In the genomic region with DNA sequence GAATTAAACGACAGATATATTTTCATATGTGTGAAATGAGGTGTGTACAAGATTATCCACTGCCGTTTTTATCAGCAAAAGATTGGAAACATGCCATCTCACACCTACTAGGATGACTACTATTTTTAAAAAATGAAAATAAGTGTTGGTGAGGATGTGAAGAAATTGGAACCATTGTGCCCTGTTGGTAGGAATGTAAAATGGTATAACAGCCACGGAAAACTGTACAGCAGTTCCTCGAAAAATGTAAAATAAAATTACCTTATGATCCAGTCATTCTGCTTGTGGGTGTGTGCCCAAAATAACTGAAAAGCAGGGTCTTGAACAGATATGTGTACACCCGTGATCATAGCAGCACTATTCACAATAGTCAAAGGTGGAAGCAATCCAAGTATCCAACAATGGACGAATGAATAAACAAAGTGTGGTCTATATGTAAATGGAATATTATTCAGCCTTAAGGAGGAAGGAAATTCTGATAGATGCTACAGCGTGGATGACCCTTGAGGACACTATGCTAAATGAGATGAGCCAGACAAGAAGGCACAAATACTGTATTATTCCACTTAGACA, we compare ENCODE assay signal across 23 cellular contexts. TPM values are rescaled to one million over a fixed set of nuclear protein-coding genes. Genes with fewer than 3 reads are reported as not detected.
DNase-seq lines count a peak whose midpoint lies in the region; ATAC-seq, FAIRE-seq and TF ChIP-seq lines count a peak whose summit lies in the region.
"Had no signal": no experiment of that assay in that cellular context is flagged by ENCODE, and none has a peak within 500 bp of the region (broad histone marks: within the 10 kb centered on the region; RNA-seq: fewer than 3 reads in every experiment).

No MANE protein-coding gene starts in this region.

- H2BK5ac ChIP-seq in H9 (ENCODE audit: insufficient read length, low read length) = no peak overlapping the region

- no peak overlapping the region for H3K27ac ChIP-seq in astrocyte (ENCODE audit: low read depth, low read length)
- H3K27ac ChIP-seq in H9 (ENCODE audit: insufficient read length, low read depth, low read length) = no peak overlapping the region
- H3K27ac ChIP-seq: pancreas, sigmoid colon, uterus had no signal

- H3K4ac ChIP-seq in H9 (ENCODE audit: low read depth, low read length) = no peak overlapping the region

- H4K91ac ChIP-seq in H9 (ENCODE audit: insufficient read length, low read depth, low read length) = no peak overlapping the region

- no peak overlapping the region for H3K9ac ChIP-seq in astrocyte (ENCODE audit: low read length)
- no peak overlapping the region for H3K9ac ChIP-seq in H9 (ENCODE audit: extremely low read depth, insufficient read length, low read length)

- no peak overlapping the region for H2BK15ac ChIP-seq in H9 (ENCODE audit: low read depth, low read length)

- no peak for FAIRE-seq in astrocyte (lab: Jason Lieb, UNC)
- FAIRE-seq: GM12891, pancreas had no signal

- H3K14ac ChIP-seq in H9 (ENCODE audit: insufficient read depth, low read length) = no peak overlapping the region

- peaks cover 12% of the 10 kb centered on the region for H3K27me3 Mint-ChIP-seq in HFFc6 (ENCODE audit: insufficient read depth)
- H3K27me3 Mint-ChIP-seq in astrocyte (ENCODE audit: low read depth, unreplicated experiment) = no peaks in the 10 kb centered on the region
- peaks cover 9% of the 10 kb centered on the region for H3K27me3 Mint-ChIP-seq in H9 (ENCODE audit: low read depth)

- H2AFZ ChIP-seq in astrocyte (ENCODE audit: low read depth, low read length) (no peak overlapping the region), H9 (ENCODE audit: low read length) (no peak overlapping the region)

- no peaks in the 10 kb centered on the region for H3K36me3 ChIP-seq in astrocyte (ENCODE audit: insufficient read depth, low read length)
- H3K36me3 ChIP-seq: pancreas, sigmoid colon, uterus had no signal

- H3K56ac ChIP-seq in H9 (ENCODE audit: insufficient read length, low read depth, low read length) = no peak overlapping the region

- H2BK120ac ChIP-seq in H9 (ENCODE audit: low read depth, low read length, poor library complexity, severe bottlenecking) = no peak overlapping the region

- H3K4me3 ChIP-seq in astrocyte (ENCODE audit: insufficient read depth, low read depth, low read length) = no peak overlapping the region
- H3K4me3 ChIP-seq: pancreas, sigmoid colon, uterus had no signal

- H3K4me1 ChIP-seq in astrocyte (ENCODE audit: insufficient read depth, low read length) (peaks cover 9% of the 10 kb centered on the region), H9 (ENCODE audit: insufficient read depth, low read length) (no peaks in the 10 kb centered on the region; the same call in 1 of the 2 replicates)

- H3K79me2 ChIP-seq in astrocyte (ENCODE audit: insufficient read depth, low read length) (no peaks in the 10 kb centered on the region), H9 (ENCODE audit: insufficient read depth, low read length) (no peaks in the 10 kb centered on the region)

- H3K9me3 Mint-ChIP-seq in HFFc6 (peaks cover 12% of the 10 kb centered on the region), astrocyte (ENCODE audit: unreplicated experiment) (no peaks in the 10 kb centered on the region), H9 (peaks cover 3 to 11% of the 10 kb centered on the region in 2 experiments; a peak in 2 of 5 replicates)

- H3K36me3 Mint-ChIP-seq in HFFc6 (ENCODE audit: low read depth) (peaks cover 12% of the 10 kb centered on the region), astrocyte (ENCODE audit: low read depth, unreplicated experiment) (no peaks in the 10 kb centered on the region), H9 (ENCODE audit: insufficient read depth in 1 of 3, low read depth in 3 of 3) (peaks cover 0 to 7% (median 2%) of the 10 kb centered on the region in 3 experiments; a peak in 3 of 7 replicates)

- H3K4me1 Mint-ChIP-seq in HFFc6 (ENCODE audit: low read depth) (peaks cover 46% of the 10 kb centered on the region), astrocyte (ENCODE audit: low read depth, unreplicated experiment) (peaks cover 22% of the 10 kb centered on the region), H9 (peaks cover 20 to 21% of the 10 kb centered on the region in 2 experiments)

- H3K9me3 ChIP-seq in astrocyte (ENCODE audit: insufficient read depth, low read depth, low read length) (peaks cover 5% of the 10 kb centered on the region), H9 (ENCODE audit: control insufficient read depth, low read depth, low read length) (no peaks in the 10 kb centered on the region)
- H3K9me3 ChIP-seq: pancreas, sigmoid colon, uterus had no signal

- H3K4me2 ChIP-seq in astrocyte (ENCODE audit: low read length) = no peak overlapping the region
- no peak overlapping the region for H3K4me2 ChIP-seq in H9 (ENCODE audit: insufficient read depth, insufficient read length, low read length)

- DNase-seq in HFFc6 (no peak), astrocyte (ENCODE audit: low read depth) (no peak), foreskin melanocyte (peak; percentile 94), superior temporal gyrus (ENCODE audit: extremely low spot score) (peak; percentile 86), islet precursor cell (no peak), H9 (no peak)
- DNase-seq: activated T-cell treated with anti-CD3 and anti-CD28 coated beads, Interleukin-2, amount 50 U/mL, for 1 hour; AML-193; DMS79 treated with DMSO at 0.1 percent for 48 hours; effector CD8-positive, alpha-beta T cell; naive thymus-derived CD4-positive, alpha-beta T cell; NCI-H1092 treated with DMSO at 0.1 percent for 48 hours; NCI-H2029; NCI-H345; NCI-H774; pancreas; sigmoid colon; uterus had no signal

- no peaks in the 10 kb centered on the region for H3K23me2 ChIP-seq in H9 (ENCODE audit: insufficient read length, low read depth, low read length, poor library complexity, severe bottlenecking)

- H3K79me1 ChIP-seq in H9 (ENCODE audit: insufficient read depth, low read depth, low read length, poor library complexity, severe bottlenecking) = no peaks in the 10 kb centered on the region

- no peak overlapping the region for H4K8ac ChIP-seq in H9 (replicated peaks; ENCODE audit: insufficient read length, low read depth, low read length)

- H3K4me3 Mint-ChIP-seq in HFFc6 = no peak overlapping the region
- H3K4me3 Mint-ChIP-seq in astrocyte (ENCODE audit: unreplicated experiment) = no peak overlapping the region
- H3K4me3 Mint-ChIP-seq in H9 = no peak overlapping the region
- H3K4me3 Mint-ChIP-seq: naive thymus-derived CD4-positive, alpha-beta T cell had no signal

- no peak overlapping the region for H4K5ac ChIP-seq in H9 (ENCODE audit: insufficient read length, low read depth, low read length)

- no peak overlapping the region for H3K23ac ChIP-seq in H9 (ENCODE audit: insufficient read length, low read depth, low read length)

- no peak overlapping the region for H3T11ph ChIP-seq in H9 (ENCODE audit: low read length)

- H2AK5ac ChIP-seq in H9 (ENCODE audit: insufficient read length, low read length) = no peak overlapping the region

- TF ChIP-seq CTCF in HFFc6 (IDR thresholded peaks at IDR 0.05) (peak; percentile 63), astrocyte (IDR thresholded peaks at IDR 0.05; ENCODE audit: insufficient read depth, low read depth, low read length) (peak; percentile 25), H9 (conservative IDR thresholded peaks at IDR 0.05) (no peak)

- H3K27ac Mint-ChIP-seq in HFFc6 (no peak overlapping the region), astrocyte (ENCODE audit: unreplicated experiment) (no peak overlapping the region), H9 (no peak overlapping the region)
- H3K27ac Mint-ChIP-seq: naive thymus-derived CD4-positive, alpha-beta T cell had no signal

- WGBS in H9 (ENCODE audit: extremely low coverage, insufficient read length, low lambda C conversion rate) = no CpG with 5 or more reads among the region's 7 CpGs

- H2BK12ac ChIP-seq in H9 (ENCODE audit: insufficient read length, low read depth, low read length) = no peak overlapping the region

- H2BK20ac ChIP-seq in H9 (ENCODE audit: low read depth, low read length, poor library complexity, severe bottlenecking) = no peak overlapping the region

- H3K27me3 ChIP-seq in astrocyte (ENCODE audit: insufficient read depth, low read length) (peaks cover 12% of the 10 kb centered on the region), H9 (ENCODE audit: insufficient read depth, low read length) (no peaks in the 10 kb centered on the region)
- H3K27me3 ChIP-seq: pancreas, sigmoid colon, uterus had no signal

- no peaks in the 10 kb centered on the region for H4K20me1 ChIP-seq in astrocyte (ENCODE audit: insufficient read depth, low read length)
- no peaks in the 10 kb centered on the region for H4K20me1 ChIP-seq in H9 (ENCODE audit: control insufficient read depth, insufficient read depth, insufficient read length)

- no peak for ATAC-seq in HG03439 (IDR thresholded peaks at IDR 0.05; ENCODE audit: unreplicated experiment)
- ATAC-seq: activated CD4-positive, CD25-positive, alpha-beta regulatory T cell treated with anti-CD3 and anti-CD28 coated beads, Interleukin-2, amount 50 U/mL, for 24 hours; esophagus mucosa; naive thymus-derived CD4-positive, alpha-beta T cell; pancreas had no signal

- no peak overlapping the region for H3K18ac ChIP-seq in H9 (ENCODE audit: insufficient read length, low read depth, low read length)

RNA-seq across cellular contexts. Expression of a gene that starts 27.0 kb away (rescaled TPM):
- under 1 TPM in 1 of 6 experiments, not detected in 5; 0.14 TPM for total RNA-seq in HFFc6 (2021; fragmentation: NEBNext Ultra II Directional; extraction: Animal tissue kit (Norgen Biotek cat#: 25700))
- total RNA-seq in astrocyte (not detected in 2 replicates), H9 (2021) (not detected in 2 replicates)
- total RNA-seq: LHCN-M2; naive thymus-derived CD4-positive, alpha-beta T cell had no signal

RNA-seq across cellular contexts. Expression of a gene that starts 36.6 kb away (rescaled TPM):
- 10 to 100 TPM; 11.0 to 15.9 (median 12.7) TPM for total RNA-seq in HFFc6 (2021; fragmentation: NEBNext Ultra II Directional; extraction: Animal tissue kit (Norgen Biotek cat#: 25700))
- total RNA-seq in astrocyte = 67.5 and 68.5 TPM in 2 replicates
- 19.2 and 22.0 TPM in 2 replicates for total RNA-seq in H9 (2021)

RNA-seq across cellular contexts. Expression of a gene that starts 57.5 kb away (rescaled TPM):
- total RNA-seq in HFFc6 (2021; fragmentation: NEBNext Ultra II Directional; extraction: Animal tissue kit (Norgen Biotek cat#: 25700)) = under 1 TPM in 5 of 6 experiments, not detected in 1; 0.07 to 0.28 (median 0.21) TPM
- total RNA-seq in astrocyte (0.14 and 0.17 TPM in 2 replicates), H9 (2021) (0.33 and 0.39 TPM in 2 replicates)
- total RNA-seq: LHCN-M2 had no signal

Comparison
In these comparisons a context has a peak if more than half of its experiments do, and no peak if none do; other contexts are left out.
1. DNase-seq: peak in foreskin melanocyte (single experiment) and superior temporal gyrus (single experiment); none in HFFc6 (single experiment), astrocyte (single experiment), islet precursor cell (single experiment) and H9 (single experiment).